ENCODE assay signal across 1 cellular context in genomic region chr19:4414144-4414799, GRCh38.
TF ChIP-seq lines count a peak whose summit lies in the region.

No MANE protein-coding gene starts in this region.

TF ChIP-seq in SK-N-SH treated with all-trans-retinoic acid at 6 μM for 48 hours, 23 proteins besides CTCF, POLR2A, EP300 and RAD21 (continued from another document):
- TF ChIP-seq TSHZ2 (CRISPR knock-in tag; IDR thresholded peaks at IDR 0.05) (no peak), RARB (CRISPR knock-in tag; IDR thresholded peaks at IDR 0.05) (no peak), ZFP30 (CRISPR knock-in tag; IDR thresholded peaks at IDR 0.05) (no peak), ZNF8 (CRISPR knock-in tag; IDR thresholded peaks at IDR 0.05) (no peak), CREB5 (CRISPR knock-in tag; IDR thresholded peaks at IDR 0.05; ENCODE audit: low read depth) (no peak), OSR1 (CRISPR knock-in tag; IDR thresholded peaks at IDR 0.05) (no peak), ZNF565 (CRISPR knock-in tag; conservative IDR thresholded peaks at IDR 0.05; ENCODE audit: low read depth) (no peak)
